23 cellular contexts compared by ENCODE assay signal in genomic region chr13:44844786-44845185, GRCh38.
DNase-seq lines count a peak whose midpoint lies in the region; FAIRE-seq and TF ChIP-seq lines count a peak whose summit lies in the region.
"Had no signal": no experiment of that assay in that cellular context is flagged by ENCODE, and none has a peak within 500 bp of the region (broad histone marks: within the 10 kb centered on the region; RNA-seq: fewer than 3 reads in every experiment).

No MANE protein-coding gene starts in this region.

- H3K9ac ChIP-seq in mammary epithelial cell (ENCODE audit: insufficient read depth, low read length) (no peak overlapping the region), keratinocyte (ENCODE audit: control insufficient read depth, extremely low read depth, insufficient read depth, low read length) (no peak overlapping the region)
- H3K9ac ChIP-seq: BLaER1 treated with 17β-estradiol and CSF1 and Interleukin-3, amounts not matched to agents 10 nM and 100 nM had no signal

- 35% methylated on average over 8 of the region's 8 CpGs for WGBS in mammary epithelial cell (ENCODE audit: low coverage, missing lambda C conversion rate)

- TF ChIP-seq POLR2A in breast epithelium (IDR thresholded peaks at IDR 0.05), result no peak

- H3K27me3 ChIP-seq in mammary epithelial cell (ENCODE audit: insufficient read depth, low read length), result no peaks in the 10 kb centered on the region
- no peaks in the 10 kb centered on the region for H3K27me3 ChIP-seq in breast epithelium
- H3K27me3 ChIP-seq in keratinocyte (ENCODE audit: control insufficient read depth, extremely low read depth, insufficient read depth, low read length), result no peaks in the 10 kb centered on the region

- H4K20me1 ChIP-seq in mammary epithelial cell (ENCODE audit: insufficient read depth, low read length) (no peaks in the 10 kb centered on the region), keratinocyte (ENCODE audit: control insufficient read depth, extremely low read depth, insufficient read depth, low read length) (no peaks in the 10 kb centered on the region)
- H4K20me1 ChIP-seq: BLaER1 treated with 17β-estradiol and CSF1 and Interleukin-3, amounts not matched to agents 10 nM and 100 nM had no signal

- dilution Hi-C loops in mammary epithelial cell (cut with HindIII; ENCODE audit: low sequenced_read_pairs), result no loop called here
- dilution Hi-C loops in keratinocyte (cut with MboI; ENCODE audit: extremely low pct_ligation_motif_present, low sequenced_read_pairs), result no loop called here

- in situ Hi-C loops in mammary epithelial cell (cut with MboI; ENCODE audit: low sequenced_read_pairs in 2 of 2), result no loop called here

- no peaks in the 10 kb centered on the region for H3K9me1 ChIP-seq in keratinocyte (ENCODE audit: control insufficient read depth, extremely low read depth, insufficient read depth, low read length)

- no peak overlapping the region for H2AFZ ChIP-seq in mammary epithelial cell (ENCODE audit: low read depth, low read length)
- H2AFZ ChIP-seq in keratinocyte (ENCODE audit: control insufficient read depth, low read length), result no peak overlapping the region

- CTCF ChIA-PET in mammary epithelial cell (lab: Charles Lee; ENCODE audit: low non-redundant PET), result no interaction called here

- H3K4me2 ChIP-seq in mammary epithelial cell (ENCODE audit: insufficient read depth, low read depth, low read length) (peak overlapping the region; percentile 49), keratinocyte (ENCODE audit: control insufficient read depth, extremely low read depth, insufficient read depth, low read depth, low read length) (peak overlapping the region; percentile 1)
- H3K4me2 ChIP-seq: A549 had no signal

- no peak for FAIRE-seq in keratinocyte (lab: Jason Lieb, UNC)
- FAIRE-seq: A549, D721Med, GM12878, GM12892, GM18507 had no signal

- TF ChIP-seq CTCF in mammary epithelial cell (conservative IDR thresholded peaks at IDR 0.05 in 1 of 2, IDR thresholded peaks at IDR 0.05 in 1 of 2; ENCODE audit: extremely low read depth in 1 of 2, insufficient read depth in 1 of 2, low read depth in 1 of 2, low read length in 2 of 2) (no peak), breast epithelium (IDR thresholded peaks at IDR 0.05) (no peak), epithelial cell of esophagus (IDR thresholded peaks at IDR 0.05; ENCODE audit: insufficient read depth, low read depth, low read length, missing control alignments) (no peak), keratinocyte (optimal IDR thresholded peaks at IDR 0.05 in 1 of 3, IDR thresholded peaks at IDR 0.05 in 1 of 3, conservative IDR thresholded peaks at IDR 0.05 in 1 of 3; ENCODE audit: extremely low read depth in 1 of 3, insufficient read depth in 2 of 3, low read length in 3 of 3) (no peak)

- DNase-seq in mammary epithelial cell, result peak; percentile 58
- no peak for DNase-seq in breast epithelium (ENCODE audit: low spot score in 2 of 2)
- DNase-seq in epithelial cell of esophagus (ENCODE audit: low read depth), result peak; percentile 66
- peak; percentile 9 for DNase-seq in keratinocyte (ENCODE audit: low read depth, low spot score)
- DNase-seq in NCI-H226, result no peak
- no peak for DNase-seq in NCI-H1048 (lab: John Stamatoyannopoulos, UW)
- DNase-seq: AML-193; Caco-2; Calu3; CD4-positive, alpha-beta T cell; CD8-positive, alpha-beta T cell; DMS153; DND-41; EL; GDM1 had no signal

- H3K4me1 ChIP-seq in mammary epithelial cell (ENCODE audit: insufficient read depth, low read length), result peaks cover 30% of the 10 kb centered on the region
- no peaks in the 10 kb centered on the region for H3K4me1 ChIP-seq in breast epithelium
- H3K4me1 ChIP-seq in keratinocyte (ENCODE audit: control insufficient read depth, extremely low read depth, insufficient read depth, low read length), result peaks cover 23% of the 10 kb centered on the region

- H3K4me3 ChIP-seq in mammary epithelial cell (replicated peaks in 1 of 3; ENCODE audit: insufficient read depth in 1 of 3, low read depth in 2 of 3, low read length in 3 of 3), result no peak overlapping the region
- no peak overlapping the region for H3K4me3 ChIP-seq in breast epithelium
- H3K4me3 ChIP-seq in epithelial cell of esophagus (ENCODE audit: low read length), result no peak overlapping the region
- no peak overlapping the region for H3K4me3 ChIP-seq in keratinocyte (ENCODE audit: control insufficient read depth in 2 of 3, extremely low read depth in 1 of 3, insufficient read depth in 2 of 3, low read depth in 1 of 3, low read length in 3 of 3)
- H3K4me3 ChIP-seq: A549; BLaER1 treated with 17β-estradiol and CSF1 and Interleukin-3, amounts not matched to agents 10 nM and 100 nM; GM12878 had no signal

- intact Hi-C loops in mammary epithelial cell (cut with micrococcal nuclease), result no loop called here
- intact Hi-C loops in breast epithelium (cut with DNase I; ENCODE audit: low total_unique reads), result no loop called here

- H3K9me3 ChIP-seq in mammary epithelial cell (replicated peaks; ENCODE audit: insufficient read depth, low read length), result no peaks in the 10 kb centered on the region
- H3K9me3 ChIP-seq in breast epithelium, result no peaks in the 10 kb centered on the region
- no peaks in the 10 kb centered on the region for H3K9me3 ChIP-seq in keratinocyte (ENCODE audit: control insufficient read depth, low read depth, low read length)
- H3K9me3 ChIP-seq: A549; BLaER1 treated with 17β-estradiol and CSF1 and Interleukin-3, amounts not matched to agents 10 nM and 100 nM; Caco-2 had no signal

- no peak overlapping the region for H3K27ac ChIP-seq in mammary epithelial cell (ENCODE audit: insufficient read depth, low read depth, low read length)
- no peak overlapping the region for H3K27ac ChIP-seq in breast epithelium
- H3K27ac ChIP-seq in keratinocyte (ENCODE audit: control insufficient read depth, insufficient read depth, low read length), result no peak overlapping the region
- H3K27ac ChIP-seq: 22Rv1, A549, C4-2B had no signal

- H3K36me3 ChIP-seq in mammary epithelial cell (ENCODE audit: insufficient read depth, low read length) (no peaks in the 10 kb centered on the region), breast epithelium (no peaks in the 10 kb centered on the region), keratinocyte (ENCODE audit: control insufficient read depth in 2 of 2, extremely low read depth in 1 of 2, insufficient read depth in 2 of 2, low read length in 2 of 2) (no peaks in the 10 kb centered on the region)
- H3K36me3 ChIP-seq: BLaER1 treated with 17β-estradiol and CSF1 and Interleukin-3, amounts not matched to agents 10 nM and 100 nM had no signal

- no TSS peak for BruUV-seq in mammary epithelial cell (replicated peaks; lab: Mats Ljungman, UMichigan)

- no peaks in the 10 kb centered on the region for H3K79me2 ChIP-seq in mammary epithelial cell (ENCODE audit: insufficient read depth, low read length)
- no peaks in the 10 kb centered on the region for H3K79me2 ChIP-seq in keratinocyte (ENCODE audit: control insufficient read depth, insufficient read depth, low read length)

Comparison
In these comparisons a context has a peak if more than half of its experiments do, and no peak if none do; other contexts are left out.
1. DNase-seq: peak in mammary epithelial cell (single experiment), epithelial cell of esophagus (single experiment) and keratinocyte (single experiment); none in breast epithelium (0 of 2), NCI-H226 (single experiment) and NCI-H1048 (single experiment).